9 cellular contexts compared by ENCODE assay signal in the genomic region with DNA sequence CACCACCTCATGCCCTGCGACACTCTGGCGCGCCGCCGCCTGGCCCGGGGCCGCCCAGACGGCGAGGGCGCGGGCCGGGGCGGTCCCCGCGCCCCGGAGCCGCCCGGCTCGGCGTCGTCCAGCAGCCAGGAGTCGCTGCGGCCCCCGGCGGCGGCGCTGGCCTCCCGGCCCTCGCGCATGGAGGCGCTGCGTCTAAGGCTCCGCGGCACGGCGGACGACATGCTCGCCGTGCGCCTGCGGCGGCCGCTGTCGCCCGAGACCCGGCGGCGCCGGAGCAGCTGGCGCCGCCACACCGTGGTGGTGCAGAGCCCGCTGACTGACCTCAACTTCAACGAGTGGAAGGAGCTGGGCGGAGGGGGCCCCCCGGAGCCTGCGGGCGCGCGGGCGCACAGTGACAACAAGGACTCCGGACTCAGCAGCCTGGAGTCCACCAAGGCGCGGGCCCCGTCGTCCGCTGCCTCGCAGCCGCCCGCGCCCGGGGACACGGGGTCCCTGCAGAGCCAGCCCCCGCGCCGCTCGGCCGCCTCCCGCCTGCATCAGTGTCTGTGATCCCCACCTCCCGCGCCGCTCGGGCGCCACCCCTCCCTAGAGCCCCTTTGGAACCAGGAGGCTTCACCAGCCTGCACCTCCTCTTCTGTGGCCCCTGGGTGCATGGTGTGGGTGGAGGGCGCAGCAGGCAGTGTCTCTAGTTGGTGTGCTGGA.
A peak's percentile ranks its signal among the peaks of the same experiment; 100 is the strongest.
DNase-seq lines count a peak whose midpoint lies in the region; ATAC-seq, FAIRE-seq and TF ChIP-seq lines count a peak whose summit lies in the region.
"Had no signal": no experiment of that assay in that cellular context is flagged by ENCODE, and none has a peak within 500 bp of the region (broad histone marks: within the 10 kb centered on the region; RNA-seq: fewer than 3 reads in every experiment).

No MANE protein-coding gene starts in this region.

- no peak for TF ChIP-seq POLR2A in heart left ventricle (IDR thresholded peaks at IDR 0.05)

- WGBS in heart left ventricle, 4 donors = 21 to 54% (median 46%) methylated on average over 20 to 85 of the region's 85 CpGs
- WGBS in pancreas, 2 donors = 5 to 10% methylated on average over 39 to 85 of the region's 85 CpGs

- H3K4me1 ChIP-seq in heart left ventricle (peaks cover 0 to 30% (median 7%) of the 10 kb centered on the region in 12 donors), pancreas (no peaks in the 10 kb centered on the region), HAP-1 (no peaks in the 10 kb centered on the region)

- H3K36me3 ChIP-seq in heart left ventricle (peaks cover 0 to 24% (median 21%) of the 10 kb centered on the region in 9 donors), pancreas (no peaks in the 10 kb centered on the region), HAP-1 (replicated peaks) (no peaks in the 10 kb centered on the region)

- H3K27me3 ChIP-seq in heart left ventricle = peaks cover 0 to 32% (median 0%) of the 10 kb centered on the region in 9 donors
- H3K27me3 ChIP-seq in pancreas = peaks cover 0 to 4% (median 0%) of the 10 kb centered on the region in 4 donors
- H3K27me3 ChIP-seq in HAP-1 (ENCODE audit: low read depth) = no peaks in the 10 kb centered on the region

- intact Hi-C loops in heart left ventricle (cut with DNase I) = loop anchor here in 4 of 10 donors (5.0 to 10.0 kb wide), 4 partner anchors 74 to 157 kb away; no protein-coding TSS in a partner anchor
- intact Hi-C loops in pancreas (cut with DNase I) = no loop called here

- TF ChIP-seq CTCF in D721Med (IDR thresholded peaks at IDR 0.05; ENCODE audit: insufficient read depth, missing control alignments) (peak; percentile 21), heart left ventricle (IDR thresholded peaks at IDR 0.05) (peak in 5 of 12 donors; percentile 19 to 34 (median 24)), pancreas (IDR thresholded peaks at IDR 0.05) (no peak)

- H3K4me3 ChIP-seq in heart left ventricle (peak overlapping the region in 8 of 12 donors; percentile 8 to 41 (median 32)), pancreas (peak overlapping the region in 2 of 4 donors; percentile 16 to 27), HAP-1 (no peak overlapping the region)

- H3K27ac ChIP-seq in heart left ventricle (no peak overlapping the region), pancreas (no peak overlapping the region)

- ATAC-seq in heart left ventricle = peak; percentile 37 to 53 (median 47)
- ATAC-seq in pancreas = peak; percentile 57 to 82 (median 79)
- ATAC-seq in HG03045 (IDR thresholded peaks at IDR 0.05; ENCODE audit: unreplicated experiment) = no peak

- in situ Hi-C loops in SK-MEL-5 (cut with HindIII; ENCODE audit: low pct_unique_long_range_greater_than_20kb, low sequenced_read_pairs) (no loop called here), HAP-1 (cut with MboI; ENCODE audit: low sequenced_read_pairs) (no loop called here)

- FAIRE-seq in D721Med (lab: Jason Lieb, UNC) (no peak), pancreas (lab: Jason Lieb, UNC) (no peak)
- FAIRE-seq: GM18507 had no signal

- H3K9me3 ChIP-seq in heart left ventricle = no peaks in the 10 kb centered on the region
- no peaks in the 10 kb centered on the region for H3K9me3 ChIP-seq in pancreas
- no peaks in the 10 kb centered on the region for H3K9me3 ChIP-seq in HAP-1

- DNase-seq in D721Med (ENCODE audit: insufficient read length, low spot score) (no peak), SK-MEL-5 (ENCODE audit: low read depth, low spot score) (peak; percentile 15), heart left ventricle (peak in 2 of 5 donors; percentile 58 to 66), pancreas (peak in 2 of 6 donors; percentile 30 to 79), A172 (ENCODE audit: low spot score) (no peak), HAP-1 (ENCODE audit: low spot score in 2 of 2) (no peak), NCI-H2081 treated with DMSO at 0.1 percent for 48 hours (lab: John Stamatoyannopoulos, UW) (no peak)
